In genomic region chr10:43689618-43689954, GRCh38 we compare ENCODE assay signal across 8 cellular contexts. TPM values are rescaled to one million over a fixed set of nuclear protein-coding genes. Genes with fewer than 3 reads are reported as not detected.
DNase-seq lines count a peak whose midpoint lies in the region; ATAC-seq, FAIRE-seq and TF ChIP-seq lines count a peak whose summit lies in the region.

No MANE protein-coding gene starts in this region.

- peaks cover 16% of the 10 kb centered on the region for H3K4me1 Mint-ChIP-seq in activated T-cell treated with anti-CD3 and anti-CD28 coated beads, Interleukin-2, amount 50 U/mL, for 72 hours (ENCODE audit: low read depth)

- peaks cover 40% of the 10 kb centered on the region for H3K27me3 Mint-ChIP-seq in activated T-cell treated with anti-CD3 and anti-CD28 coated beads, Interleukin-2, amount 50 U/mL, for 72 hours (ENCODE audit: low read depth)

- peak overlapping the region; percentile 97 for H2AFZ ChIP-seq in osteoblast (ENCODE audit: low read length)

- no peaks in the 10 kb centered on the region for H3K9me3 ChIP-seq in gastroesophageal sphincter
- no peaks in the 10 kb centered on the region for H3K9me3 ChIP-seq in osteoblast (ENCODE audit: low read depth, low read length)

- H3K27ac Mint-ChIP-seq in activated T-cell treated with anti-CD3 and anti-CD28 coated beads, Interleukin-2, amount 50 U/mL, for 72 hours: peak overlapping the region; percentile 38

- DNase-seq in AML-193 (lab: John Stamatoyannopoulos, UW): peak; percentile 25 to 54
- DNase-seq in activated T-cell treated with anti-CD3 and anti-CD28 coated beads, Interleukin-2, amount 50 U/mL, for 72 hours: peak; percentile 45 to 51
- peak; percentile 95 for DNase-seq in osteoblast (ENCODE audit: insufficient read length, low spot score, missing footprints)
- no peak for DNase-seq in RCC 7860 (ENCODE audit: low spot score)

- peak overlapping the region; percentile 88 for H3K4me2 ChIP-seq in osteoblast (ENCODE audit: insufficient read depth, low read length)

- H3K79me2 ChIP-seq in osteoblast (ENCODE audit: insufficient read depth, low read length): no peaks in the 10 kb centered on the region

- TF ChIP-seq POLR2A in gastroesophageal sphincter (IDR thresholded peaks at IDR 0.05): no peak

- H3K27me3 ChIP-seq in gastroesophageal sphincter: no peaks in the 10 kb centered on the region
- H3K27me3 ChIP-seq in osteoblast (ENCODE audit: insufficient read depth, low read length): no peaks in the 10 kb centered on the region

- peak overlapping the region; percentile 90 to 91 for H3K4me3 Mint-ChIP-seq in activated T-cell treated with anti-CD3 and anti-CD28 coated beads, Interleukin-2, amount 50 U/mL, for 72 hours

- ATAC-seq in GM18867 (IDR thresholded peaks at IDR 0.05; ENCODE audit: unreplicated experiment) (peak; percentile 32), HG03571 (IDR thresholded peaks at IDR 0.05; ENCODE audit: unreplicated experiment) (peak; percentile 35), gastroesophageal sphincter (peak; percentile 76), HG03378 (IDR thresholded peaks at IDR 0.05; ENCODE audit: unreplicated experiment) (no peak)
- ATAC-seq in activated T-cell treated with anti-CD3 and anti-CD28 coated beads, Interleukin-2, amount 50 U/mL, for 72 hours (replicated peaks in 1 of 2): peak; percentile 70 to 80

- no peaks in the 10 kb centered on the region for H3K36me3 Mint-ChIP-seq in activated T-cell treated with anti-CD3 and anti-CD28 coated beads, Interleukin-2, amount 50 U/mL, for 72 hours (ENCODE audit: insufficient read depth in 2 of 2)

- no peaks in the 10 kb centered on the region for H4K20me1 ChIP-seq in osteoblast (ENCODE audit: insufficient read depth, low read length)

- TF ChIP-seq CTCF in gastroesophageal sphincter (IDR thresholded peaks at IDR 0.05): no peak
- no peak for TF ChIP-seq CTCF in osteoblast (IDR thresholded peaks at IDR 0.05; ENCODE audit: extremely low read depth, low read depth, low read length)

- H3K4me3 ChIP-seq in gastroesophageal sphincter: peak overlapping the region; percentile 39 to 55
- peak overlapping the region; percentile 77 for H3K4me3 ChIP-seq in osteoblast (ENCODE audit: insufficient read depth, low read length)

- H3K9me3 Mint-ChIP-seq in activated T-cell treated with anti-CD3 and anti-CD28 coated beads, Interleukin-2, amount 50 U/mL, for 72 hours: no peaks in the 10 kb centered on the region

- no peak for TF ChIP-seq EP300 in gastroesophageal sphincter (IDR thresholded peaks at IDR 0.05)

- peaks cover 0 to 41% (median 5%) of the 10 kb centered on the region in 3 donors for H3K4me1 ChIP-seq in gastroesophageal sphincter
- H3K4me1 ChIP-seq in osteoblast (ENCODE audit: insufficient read depth, low read length): peaks cover 24% of the 10 kb centered on the region

- H3K36me3 ChIP-seq in gastroesophageal sphincter: no peaks in the 10 kb centered on the region
- no peaks in the 10 kb centered on the region for H3K36me3 ChIP-seq in osteoblast (ENCODE audit: insufficient read depth, low read length)

- peak overlapping the region; percentile 41 to 79 (median 76) for H3K27ac ChIP-seq in gastroesophageal sphincter
- H3K27ac ChIP-seq in osteoblast (ENCODE audit: low read depth, low read length): peak overlapping the region; percentile 82

- no peak for FAIRE-seq in RCC 7860 (lab: Jason Lieb, UNC)

- WGBS in gastroesophageal sphincter (ENCODE audit: low coverage in 1 of 2), 2 donors: 2% methylated on average over 20 of the region's 25 CpGs; no CpG with 5 or more reads in 1 of the 2 donors

RNA-seq across cellular contexts. Expression of gene ZNF32, which starts 40.9 kb away (rescaled TPM):
- 10 to 100 TPM; 12.4 to 18.0 TPM for total RNA-seq in activated T-cell treated with anti-CD3 and anti-CD28 coated beads, Interleukin-2, amount 50 U/mL, for 72 hours
- total RNA-seq in gastroesophageal sphincter (10 to 100 TPM; 45.8 to 59.8 (median 53.8) TPM), osteoblast (34.7 and 36.2 TPM in 2 replicates)
